In the genomic region with DNA sequence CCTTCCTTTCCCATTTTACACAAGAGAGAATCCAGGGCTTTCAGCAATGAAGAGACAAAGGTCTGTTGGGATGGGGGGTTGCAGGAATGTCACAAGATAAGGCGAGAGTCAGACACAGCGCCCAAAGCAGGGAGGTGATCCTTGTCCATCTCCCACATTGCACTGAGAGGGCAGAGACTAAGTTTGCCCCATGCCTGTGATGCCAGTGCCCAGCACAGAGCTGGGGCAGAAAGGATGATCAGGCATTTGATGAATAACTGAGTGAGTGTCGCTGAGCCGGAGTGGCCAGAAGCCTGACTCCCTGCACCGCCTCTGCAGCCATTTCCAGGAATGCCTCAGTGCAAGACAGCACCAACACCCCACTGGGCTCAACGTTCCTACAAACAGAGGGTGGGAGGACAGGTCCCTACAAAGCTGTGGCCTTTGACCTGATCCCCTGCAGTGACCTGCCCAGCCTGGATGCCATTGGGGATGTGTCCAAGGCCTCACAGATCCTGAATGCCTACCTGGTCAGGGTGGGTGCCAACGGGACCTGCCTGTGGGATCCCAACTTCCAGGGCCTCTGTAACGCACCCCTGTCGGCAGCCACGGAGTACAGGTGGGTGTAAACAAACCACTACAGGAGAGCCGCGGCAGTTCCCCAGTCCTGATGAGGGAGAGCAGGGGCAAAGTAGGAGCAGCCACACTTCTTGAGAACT, we compare ENCODE assay signal across 1 cellular context.
TF ChIP-seq lines count a peak whose summit lies in the region.

No MANE protein-coding gene starts in this region.

TF ChIP-seq in HepG2, 621 proteins besides CTCF, POLR2A, EP300 and RAD21 (continued from another document and continues in another):
- TF ChIP-seq XRCC5 (optimal IDR thresholded peaks at IDR 0.05; ENCODE audit: low read length) (peak; percentile 11), ZNF232 (CRISPR knock-in tag; IDR thresholded peaks at IDR 0.05; ENCODE audit: borderline replicate concordance) (no peak), MXI1 (IDR thresholded peaks at IDR 0.05; ENCODE audit: borderline replicate concordance, low read depth, low read length) (no peak), KDM4B (CRISPR knock-in tag; IDR thresholded peaks at IDR 0.05) (0 out of 2 replicates have a peak, but pooled peaks have one; percentile 73), FLYWCH1 (CRISPR knock-in tag; IDR thresholded peaks at IDR 0.05) (no peak), ZNF510 (CRISPR knock-in tag; IDR thresholded peaks at IDR 0.05; ENCODE audit: low read depth) (0 out of 2 replicates have a peak, but pooled peaks have one; percentile 21), SSRP1 (CRISPR knock-in tag; IDR thresholded peaks at IDR 0.05) (no peak), ZNF747 (CRISPR knock-in tag; IDR thresholded peaks at IDR 0.05; ENCODE audit: borderline replicate concordance) (peak; percentile 38; the same call in 1 of the 2 replicates), E2F5 (CRISPR knock-in tag; conservative IDR thresholded peaks at IDR 0.05) (no peak), ETV6 (CRISPR knock-in tag; conservative IDR thresholded peaks at IDR 0.05) (no peak), HMGXB3 (CRISPR knock-in tag; IDR thresholded peaks at IDR 0.05; ENCODE audit: borderline replicate concordance) (no peak), JUNB (CRISPR knock-in tag; IDR thresholded peaks at IDR 0.05; ENCODE audit: borderline replicate concordance) (no peak), MEIS1 (CRISPR knock-in tag; IDR thresholded peaks at IDR 0.05; ENCODE audit: borderline replicate concordance) (no peak; the same call in 1 of the 2 replicates), ETV5 (CRISPR knock-in tag; IDR thresholded peaks at IDR 0.05; ENCODE audit: borderline replicate concordance) (no peak), HNRNPUL1 (IDR thresholded peaks at IDR 0.05; ENCODE audit: low read depth, low read length) (no peak), SMARCC2 (IDR thresholded peaks at IDR 0.05) (no peak), RARG (CRISPR knock-in tag; IDR thresholded peaks at IDR 0.05; ENCODE audit: low read depth) (no peak), ZNF891 (CRISPR knock-in tag; IDR thresholded peaks at IDR 0.05) (no peak), ZHX1 (CRISPR knock-in tag; IDR thresholded peaks at IDR 0.05; ENCODE audit: low read depth) (no peak), CEBPB (IDR thresholded peaks at IDR 0.05; ENCODE audit: borderline replicate concordance, low read depth, low read length) (0 out of 2 replicates have a peak, but pooled peaks have one; percentile 7), ZSCAN20 (CRISPR knock-in tag; IDR thresholded peaks at IDR 0.05; ENCODE audit: borderline replicate concordance) (no peak), ZNF576 (CRISPR knock-in tag; IDR thresholded peaks at IDR 0.05) (no peak), MIXL1 (CRISPR knock-in tag; IDR thresholded peaks at IDR 0.05) (no peak), ZNF20 (CRISPR knock-in tag; IDR thresholded peaks at IDR 0.05) (no peak), ZNF441 (CRISPR knock-in tag; IDR thresholded peaks at IDR 0.05; ENCODE audit: borderline replicate concordance) (no peak), ATF1 (CRISPR knock-in tag; IDR thresholded peaks at IDR 0.05) (no peak), ZNF431 (CRISPR knock-in tag; IDR thresholded peaks at IDR 0.05; ENCODE audit: borderline replicate concordance, low read depth) (no peak; the same call in 1 of the 2 replicates), ZNF784 (CRISPR knock-in tag; IDR thresholded peaks at IDR 0.05; ENCODE audit: borderline replicate concordance) (no peak)
- TF ChIP-seq, protein P1, sequence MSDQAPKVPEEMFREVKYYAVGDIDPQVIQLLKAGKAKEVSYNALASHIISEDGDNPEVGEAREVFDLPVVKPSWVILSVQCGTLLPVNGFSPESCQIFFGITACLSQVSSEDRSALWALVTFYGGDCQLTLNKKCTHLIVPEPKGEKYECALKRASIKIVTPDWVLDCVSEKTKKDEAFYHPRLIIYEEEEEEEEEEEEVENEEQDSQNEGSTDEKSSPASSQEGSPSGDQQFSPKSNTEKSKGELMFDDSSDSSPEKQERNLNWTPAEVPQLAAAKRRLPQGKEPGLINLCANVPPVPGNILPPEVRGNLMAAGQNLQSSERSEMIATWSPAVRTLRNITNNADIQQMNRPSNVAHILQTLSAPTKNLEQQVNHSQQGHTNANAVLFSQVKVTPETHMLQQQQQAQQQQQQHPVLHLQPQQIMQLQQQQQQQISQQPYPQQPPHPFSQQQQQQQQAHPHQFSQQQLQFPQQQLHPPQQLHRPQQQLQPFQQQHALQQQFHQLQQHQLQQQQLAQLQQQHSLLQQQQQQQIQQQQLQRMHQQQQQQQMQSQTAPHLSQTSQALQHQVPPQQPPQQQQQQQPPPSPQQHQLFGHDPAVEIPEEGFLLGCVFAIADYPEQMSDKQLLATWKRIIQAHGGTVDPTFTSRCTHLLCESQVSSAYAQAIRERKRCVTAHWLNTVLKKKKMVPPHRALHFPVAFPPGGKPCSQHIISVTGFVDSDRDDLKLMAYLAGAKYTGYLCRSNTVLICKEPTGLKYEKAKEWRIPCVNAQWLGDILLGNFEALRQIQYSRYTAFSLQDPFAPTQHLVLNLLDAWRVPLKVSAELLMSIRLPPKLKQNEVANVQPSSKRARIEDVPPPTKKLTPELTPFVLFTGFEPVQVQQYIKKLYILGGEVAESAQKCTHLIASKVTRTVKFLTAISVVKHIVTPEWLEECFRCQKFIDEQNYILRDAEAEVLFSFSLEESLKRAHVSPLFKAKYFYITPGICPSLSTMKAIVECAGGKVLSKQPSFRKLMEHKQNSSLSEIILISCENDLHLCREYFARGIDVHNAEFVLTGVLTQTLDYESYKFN (CRISPR knock-in tag; conservative IDR thresholded peaks at IDR 0.05) = peak; percentile 77
- TF ChIP-seq, protein P2, sequence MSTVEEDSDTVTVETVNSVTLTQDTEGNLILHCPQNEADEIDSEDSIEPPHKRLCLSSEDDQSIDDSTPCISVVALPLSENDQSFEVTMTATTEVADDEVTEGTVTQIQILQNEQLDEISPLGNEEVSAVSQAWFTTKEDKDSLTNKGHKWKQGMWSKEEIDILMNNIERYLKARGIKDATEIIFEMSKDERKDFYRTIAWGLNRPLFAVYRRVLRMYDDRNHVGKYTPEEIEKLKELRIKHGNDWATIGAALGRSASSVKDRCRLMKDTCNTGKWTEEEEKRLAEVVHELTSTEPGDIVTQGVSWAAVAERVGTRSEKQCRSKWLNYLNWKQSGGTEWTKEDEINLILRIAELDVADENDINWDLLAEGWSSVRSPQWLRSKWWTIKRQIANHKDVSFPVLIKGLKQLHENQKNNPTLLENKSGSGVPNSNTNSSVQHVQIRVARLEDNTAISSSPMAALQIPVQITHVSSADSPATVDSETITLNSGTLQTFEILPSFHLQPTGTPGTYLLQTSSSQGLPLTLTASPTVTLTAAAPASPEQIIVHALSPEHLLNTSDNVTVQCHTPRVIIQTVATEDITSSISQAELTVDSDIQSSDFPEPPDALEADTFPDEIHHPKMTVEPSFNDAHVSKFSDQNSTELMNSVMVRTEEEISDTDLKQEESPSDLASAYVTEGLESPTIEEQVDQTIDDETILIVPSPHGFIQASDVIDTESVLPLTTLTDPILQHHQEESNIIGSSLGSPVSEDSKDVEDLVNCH (CRISPR knock-in tag; IDR thresholded peaks at IDR 0.05) = no peak
- TF ChIP-seq, protein P3, sequence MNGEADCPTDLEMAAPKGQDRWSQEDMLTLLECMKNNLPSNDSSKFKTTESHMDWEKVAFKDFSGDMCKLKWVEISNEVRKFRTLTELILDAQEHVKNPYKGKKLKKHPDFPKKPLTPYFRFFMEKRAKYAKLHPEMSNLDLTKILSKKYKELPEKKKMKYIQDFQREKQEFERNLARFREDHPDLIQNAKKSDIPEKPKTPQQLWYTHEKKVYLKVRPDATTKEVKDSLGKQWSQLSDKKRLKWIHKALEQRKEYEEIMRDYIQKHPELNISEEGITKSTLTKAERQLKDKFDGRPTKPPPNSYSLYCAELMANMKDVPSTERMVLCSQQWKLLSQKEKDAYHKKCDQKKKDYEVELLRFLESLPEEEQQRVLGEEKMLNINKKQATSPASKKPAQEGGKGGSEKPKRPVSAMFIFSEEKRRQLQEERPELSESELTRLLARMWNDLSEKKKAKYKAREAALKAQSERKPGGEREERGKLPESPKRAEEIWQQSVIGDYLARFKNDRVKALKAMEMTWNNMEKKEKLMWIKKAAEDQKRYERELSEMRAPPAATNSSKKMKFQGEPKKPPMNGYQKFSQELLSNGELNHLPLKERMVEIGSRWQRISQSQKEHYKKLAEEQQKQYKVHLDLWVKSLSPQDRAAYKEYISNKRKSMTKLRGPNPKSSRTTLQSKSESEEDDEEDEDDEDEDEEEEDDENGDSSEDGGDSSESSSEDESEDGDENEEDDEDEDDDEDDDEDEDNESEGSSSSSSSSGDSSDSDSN (CRISPR knock-in tag; IDR thresholded peaks at IDR 0.05) = no peak; the same call in 1 of the 2 replicates
- TF ChIP-seq, protein P4, sequence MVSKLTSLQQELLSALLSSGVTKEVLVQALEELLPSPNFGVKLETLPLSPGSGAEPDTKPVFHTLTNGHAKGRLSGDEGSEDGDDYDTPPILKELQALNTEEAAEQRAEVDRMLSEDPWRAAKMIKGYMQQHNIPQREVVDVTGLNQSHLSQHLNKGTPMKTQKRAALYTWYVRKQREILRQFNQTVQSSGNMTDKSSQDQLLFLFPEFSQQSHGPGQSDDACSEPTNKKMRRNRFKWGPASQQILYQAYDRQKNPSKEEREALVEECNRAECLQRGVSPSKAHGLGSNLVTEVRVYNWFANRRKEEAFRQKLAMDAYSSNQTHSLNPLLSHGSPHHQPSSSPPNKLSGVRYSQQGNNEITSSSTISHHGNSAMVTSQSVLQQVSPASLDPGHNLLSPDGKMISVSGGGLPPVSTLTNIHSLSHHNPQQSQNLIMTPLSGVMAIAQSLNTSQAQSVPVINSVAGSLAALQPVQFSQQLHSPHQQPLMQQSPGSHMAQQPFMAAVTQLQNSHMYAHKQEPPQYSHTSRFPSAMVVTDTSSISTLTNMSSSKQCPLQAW (CRISPR knock-in tag; IDR thresholded peaks at IDR 0.05) = no peak
